ENCODE assay signal across 6 cellular contexts in the genomic region with DNA sequence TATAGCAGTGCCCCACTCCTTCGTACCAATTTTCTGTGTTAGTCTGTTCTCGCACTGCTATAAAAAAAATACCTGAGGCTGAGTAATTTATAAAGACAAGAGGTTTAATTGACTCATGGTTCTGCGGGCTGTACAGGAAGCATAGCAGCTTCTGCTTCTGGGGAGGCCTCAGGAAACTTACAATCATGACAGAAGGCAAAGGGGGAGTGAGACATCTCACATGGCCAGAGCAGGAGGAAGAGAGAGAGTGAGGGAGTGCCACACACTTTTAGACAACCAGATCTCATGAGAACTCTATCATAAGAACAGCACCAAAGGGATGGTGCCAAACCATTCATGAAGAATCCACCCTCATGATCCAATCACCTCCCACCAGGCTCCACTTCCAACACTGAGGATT.
DNase-seq lines count a peak whose midpoint lies in the region; ATAC-seq and TF ChIP-seq lines count a peak whose summit lies in the region.
"Not testable (repeated sequence)": the region's sequence is repeated elsewhere in the genome, so short reads cannot be mapped to it uniquely, and the experiment has no call there.

No MANE protein-coding gene starts in this region.

- not testable (repeated sequence) for H3K4me1 ChIP-seq in GM23338 (ENCODE audit: insufficient read depth); HUES64 (ENCODE audit: insufficient read depth, low read length); endodermal cell (ENCODE audit: control insufficient read depth, insufficient read depth, low read length)

- H3K9me3 ChIP-seq in HUES64 (ENCODE audit: insufficient read depth, low read depth, low read length); endodermal cell (ENCODE audit: control insufficient read depth, low read length): not testable (repeated sequence)

- not testable (repeated sequence) for H3K9me3 Mint-ChIP-seq in GM23338; activated CD4-positive, alpha-beta T cell treated with anti-CD3 and anti-CD28 coated beads for 36 hours (ENCODE audit: low read depth); activated naive CD8-positive, alpha-beta T cell (ENCODE audit: low read depth); natural killer cell treated with Interleukin-12 subunit alpha and Interleukin-12 subunit beta and Interleukin-15 and Interleukin-18, amount 100 ng/mL, for 72 hours
- H3K9me3 Mint-ChIP-seq in endodermal cell = peaks cover 26% of the 10 kb centered on the region

- H3K4me3 ChIP-seq in GM23338; HUES64 (ENCODE audit: low read length); endodermal cell (ENCODE audit: low read length): not testable (repeated sequence)

- CTCF ChIA-PET in activated CD4-positive, alpha-beta T cell treated with anti-CD3 and anti-CD28 coated beads for 36 hours (lab: Charles Lee) = not testable (repeated sequence)

- H3K27ac Mint-ChIP-seq in GM23338 (peak overlapping the region; percentile 85), endodermal cell (peak overlapping the region; percentile 50)
- H3K27ac Mint-ChIP-seq in activated CD4-positive, alpha-beta T cell treated with anti-CD3 and anti-CD28 coated beads for 36 hours = peak overlapping the region; percentile 12
- H3K27ac Mint-ChIP-seq in activated naive CD8-positive, alpha-beta T cell = peak overlapping the region; percentile 58
- not testable (repeated sequence) for H3K27ac Mint-ChIP-seq in natural killer cell treated with Interleukin-12 subunit alpha and Interleukin-12 subunit beta and Interleukin-15 and Interleukin-18, amount 100 ng/mL, for 72 hours

- H3K27me3 Mint-ChIP-seq in GM23338 (ENCODE audit: insufficient read depth, low read depth, poor library complexity); activated CD4-positive, alpha-beta T cell treated with anti-CD3 and anti-CD28 coated beads for 36 hours; activated naive CD8-positive, alpha-beta T cell; endodermal cell (ENCODE audit: insufficient read depth): not testable (repeated sequence)
- H3K27me3 Mint-ChIP-seq in natural killer cell treated with Interleukin-12 subunit alpha and Interleukin-12 subunit beta and Interleukin-15 and Interleukin-18, amount 100 ng/mL, for 72 hours = peaks cover 0 to 16% of the 10 kb centered on the region in 2 donors

- H3K4me3 Mint-ChIP-seq in GM23338 = peak overlapping the region; percentile 51; the same call in 1 of the 3 replicates
- not testable (repeated sequence) for H3K4me3 Mint-ChIP-seq in activated CD4-positive, alpha-beta T cell treated with anti-CD3 and anti-CD28 coated beads for 36 hours; activated naive CD8-positive, alpha-beta T cell; endodermal cell
- H3K4me3 Mint-ChIP-seq in natural killer cell treated with Interleukin-12 subunit alpha and Interleukin-12 subunit beta and Interleukin-15 and Interleukin-18, amount 100 ng/mL, for 72 hours = peak overlapping the region; percentile 5

- peaks cover 27% of the 10 kb centered on the region for H3K4me1 Mint-ChIP-seq in GM23338
- peaks cover 16% of the 10 kb centered on the region for H3K4me1 Mint-ChIP-seq in activated CD4-positive, alpha-beta T cell treated with anti-CD3 and anti-CD28 coated beads for 36 hours
- H3K4me1 Mint-ChIP-seq in activated naive CD8-positive, alpha-beta T cell (ENCODE audit: low read depth) = peaks cover 21% of the 10 kb centered on the region
- H3K4me1 Mint-ChIP-seq in endodermal cell = peaks cover 16% of the 10 kb centered on the region
- H3K4me1 Mint-ChIP-seq in natural killer cell treated with Interleukin-12 subunit alpha and Interleukin-12 subunit beta and Interleukin-15 and Interleukin-18, amount 100 ng/mL, for 72 hours (ENCODE audit: low read depth in 2 of 2) = not testable (repeated sequence)

- H3K4me2 ChIP-seq in GM23338 = peak overlapping the region; percentile 19; the same call in 1 of the 2 replicates

- H3K79me2 ChIP-seq in GM23338 (replicated peaks; ENCODE audit: insufficient read depth) = not testable (repeated sequence)

- H2AFZ ChIP-seq in GM23338 = not testable (repeated sequence)

- intact Hi-C loops in activated CD4-positive, alpha-beta T cell treated with anti-CD3 and anti-CD28 coated beads for 36 hours (cut with DNase I, micrococcal nuclease) = not testable (repeated sequence)

- H3F3A ChIP-seq in GM23338 (replicated peaks; ENCODE audit: low read depth) = not testable (repeated sequence)

- ATAC-seq in GM23338; activated CD4-positive, alpha-beta T cell treated with anti-CD3 and anti-CD28 coated beads for 36 hours; natural killer cell treated with Interleukin-12 subunit alpha and Interleukin-12 subunit beta and Interleukin-15 and Interleukin-18, amount 100 ng/mL, for 72 hours: not testable (repeated sequence)

- H3K9ac ChIP-seq in HUES64 (ENCODE audit: low read depth, low read length) = peak overlapping the region; percentile 52; the same call in 1 of the 2 replicates
- not testable (repeated sequence) for H3K9ac ChIP-seq in endodermal cell (ENCODE audit: extremely low read depth, low read length, poor library complexity, severe bottlenecking)

- not testable (repeated sequence) for H3K9me2 ChIP-seq in GM23338 (ENCODE audit: insufficient read depth)

- not testable (repeated sequence) for H3K36me3 ChIP-seq in GM23338 (ENCODE audit: insufficient read depth); HUES64 (ENCODE audit: insufficient read depth, low read length); endodermal cell (ENCODE audit: control insufficient read depth, insufficient read depth, low read length)

- not testable (repeated sequence) for TF ChIP-seq CTCF in GM23338 (conservative IDR thresholded peaks at IDR 0.05; ENCODE audit: low read depth in 2 of 2); endodermal cell (conservative IDR thresholded peaks at IDR 0.05)

- H3K27me3 ChIP-seq in GM23338 (ENCODE audit: insufficient read depth); HUES64 (ENCODE audit: insufficient read depth, low read length); endodermal cell (ENCODE audit: control insufficient read depth, insufficient read depth, low read length, poor library complexity, severe bottlenecking): not testable (repeated sequence)

- POLR2A ChIA-PET in activated CD4-positive, alpha-beta T cell treated with anti-CD3 and anti-CD28 coated beads for 36 hours (lab: Charles Lee) = not testable (repeated sequence)

- 87% methylated on average over 3 of the region's 3 CpGs for WGBS in HUES64
- WGBS in endodermal cell (ENCODE audit: insufficient coverage in 1 of 2, insufficient read length in 1 of 2), 2 experiments = 88% methylated on average over 3 of the region's 3 CpGs; no CpG with 5 or more reads in 1 of the 2 experiments

- DNase-seq in GM23338 (ENCODE audit: low spot score); activated CD4-positive, alpha-beta T cell treated with anti-CD3 and anti-CD28 coated beads for 36 hours; endodermal cell; natural killer cell treated with Interleukin-12 subunit alpha and Interleukin-12 subunit beta and Interleukin-15 and Interleukin-18, amount 100 ng/mL, for 72 hours (ENCODE audit: low spot score): not testable (repeated sequence)

- H3K27ac ChIP-seq in GM23338 (ENCODE audit: low read depth) (peak overlapping the region; percentile 96), HUES64 (ENCODE audit: low read depth, low read length) (peak overlapping the region; percentile 89; the same call in 1 of the 2 replicates)
- H3K27ac ChIP-seq in endodermal cell (ENCODE audit: low read depth, low read length) = not testable (repeated sequence)

- H3K36me3 Mint-ChIP-seq in GM23338 (ENCODE audit: low read depth) = peaks cover 21% of the 10 kb centered on the region
- not testable (repeated sequence) for H3K36me3 Mint-ChIP-seq in activated CD4-positive, alpha-beta T cell treated with anti-CD3 and anti-CD28 coated beads for 36 hours (ENCODE audit: low read depth); activated naive CD8-positive, alpha-beta T cell; endodermal cell (ENCODE audit: low read depth); natural killer cell treated with Interleukin-12 subunit alpha and Interleukin-12 subunit beta and Interleukin-15 and Interleukin-18, amount 100 ng/mL, for 72 hours

- H4K20me1 ChIP-seq in GM23338 (replicated peaks; ENCODE audit: insufficient read depth) = not testable (repeated sequence)
